Comparison of ENCODE assay signal across 1 cellular context in genomic region chr10:84659497-84660276, GRCh38.
TF ChIP-seq lines count a peak whose summit lies in the region.

No MANE protein-coding gene starts in this region.

TF ChIP-seq in WTC11, 78 proteins besides CTCF, POLR2A, EP300 and RAD21 (continued from another document):
- TF ChIP-seq, protein P1, sequence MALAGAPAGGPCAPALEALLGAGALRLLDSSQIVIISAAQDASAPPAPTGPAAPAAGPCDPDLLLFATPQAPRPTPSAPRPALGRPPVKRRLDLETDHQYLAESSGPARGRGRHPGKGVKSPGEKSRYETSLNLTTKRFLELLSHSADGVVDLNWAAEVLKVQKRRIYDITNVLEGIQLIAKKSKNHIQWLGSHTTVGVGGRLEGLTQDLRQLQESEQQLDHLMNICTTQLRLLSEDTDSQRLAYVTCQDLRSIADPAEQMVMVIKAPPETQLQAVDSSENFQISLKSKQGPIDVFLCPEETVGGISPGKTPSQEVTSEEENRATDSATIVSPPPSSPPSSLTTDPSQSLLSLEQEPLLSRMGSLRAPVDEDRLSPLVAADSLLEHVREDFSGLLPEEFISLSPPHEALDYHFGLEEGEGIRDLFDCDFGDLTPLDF (CRISPR knock-in tag; IDR thresholded peaks at IDR 0.05), result no peak
